In genomic region chr15:70279096-70279495, GRCh38 we compare ENCODE assay signal across 30 cellular contexts.
"Had no signal": no experiment of that assay in that cellular context is flagged by ENCODE, and none has a peak within 500 bp of the region (broad histone marks: within the 10 kb centered on the region; RNA-seq: fewer than 3 reads in every experiment).

No MANE protein-coding gene starts in this region.

- H3K27ac Mint-ChIP-seq: naive thymus-derived CD4-positive, alpha-beta T cell; nephron progenitor cell; stimulated activated naive B cell treated with anti-CD40 and anti-IgM and Interleukin-4, amounts not matched to agents 10 μg/mL and 1 μg/mL and 100 μg/mL, for 72 hours had no signal

- DNase-seq: hypothalamus; immature natural killer cell; kidney; left colon; mesendoderm; midbrain; nephron progenitor cell; retina; right cardiac atrium; stimulated activated CD4-positive, alpha-beta T cell treated with anti-CD3 and anti-CD28 coated beads, Interleukin-12 subunit alpha, Interleukin-12 subunit beta, amount 100 ng/mL, for 4 hours; stimulated activated CD4-positive, alpha-beta T cell treated with anti-CD3 and anti-CD28 coated beads, Interleukin-15, amount 100 ng/mL, for 24 hours; stimulated activated CD4-positive, alpha-beta T cell treated with anti-CD3 and anti-CD28 coated beads, Interleukin-2, amount 100 ng/mL, for 24 hours; stimulated activated CD4-positive, alpha-beta T cell treated with anti-CD3 and anti-CD28 coated beads, Interleukin-4, amount 100 ng/mL, for 1 hour; stimulated activated naive B cell treated with anti-CD40 and anti-IgM and Interleukin-4, amounts not matched to agents 10 μg/mL and 1 μg/mL and 100 μg/mL, for 72 hours; stimulated activated naive CD8-positive, alpha-beta T cell treated with anti-CD3 and anti-CD28 coated beads, Interleukin-15, Interleukin-2, amounts not matched to agents 100 U/mL and 50 U/mL, for 24 hours; stomach; trophoblast cell had no signal

- ATAC-seq: heart left ventricle; left colon; left lung; mucosa of descending colon; naive thymus-derived CD4-positive, alpha-beta T cell; right cardiac atrium; sciatic nerve; stimulated activated naive B cell treated with anti-CD40 and anti-IgM and Interleukin-4, amounts not matched to agents 10 μg/mL and 1 μg/mL and 100 μg/mL, for 72 hours; stimulated activated naive CD8-positive, alpha-beta T cell treated with anti-CD3 and anti-CD28 coated beads, Interleukin-15, Interleukin-2, amounts not matched to agents 100 U/mL and 50 U/mL, for 24 hours had no signal

- H3K27ac ChIP-seq: heart left ventricle, left lung, ovary, prostate gland, skin epidermis, stomach, suprapubic skin, thoracic aorta, tibial artery, uterus had no signal

- H3K36me3 ChIP-seq: heart left ventricle, left lung, ovary, prostate gland, stomach, suprapubic skin, thoracic aorta, tibial artery, uterus had no signal

- H3K4me1 ChIP-seq: left lung, prostate gland, suprapubic skin, uterus had no signal

- H3K36me3 Mint-ChIP-seq: stimulated activated naive B cell treated with anti-CD40 and anti-IgM and Interleukin-4, amounts not matched to agents 10 μg/mL and 1 μg/mL and 100 μg/mL, for 72 hours had no signal

- H3K27me3 Mint-ChIP-seq: naive thymus-derived CD4-positive, alpha-beta T cell had no signal

- H3K4me3 ChIP-seq: heart left ventricle, left lung, lung, mucosa of descending colon, ovary, prostate gland, skin epidermis, stomach, suprapubic skin, thoracic aorta, tibial artery, uterus had no signal

- H3K9me3 ChIP-seq: heart left ventricle, left lung, mucosa of descending colon, ovary, prostate gland, stomach, suprapubic skin, thoracic aorta, tibial artery, uterus had no signal

- H3K9me3 Mint-ChIP-seq: immature natural killer cell, nephron progenitor cell had no signal

- H3K4me1 Mint-ChIP-seq: immature natural killer cell, nephron progenitor cell had no signal

- H3K27me3 ChIP-seq: heart left ventricle, left lung, ovary, stomach, suprapubic skin, tibial artery, uterus had no signal

- H3K4me3 Mint-ChIP-seq: immature natural killer cell; naive thymus-derived CD4-positive, alpha-beta T cell; nephron progenitor cell; stimulated activated naive B cell treated with anti-CD40 and anti-IgM and Interleukin-4, amounts not matched to agents 10 μg/mL and 1 μg/mL and 100 μg/mL, for 72 hours had no signal
